30 cellular contexts compared by ENCODE assay signal in the genomic region with DNA sequence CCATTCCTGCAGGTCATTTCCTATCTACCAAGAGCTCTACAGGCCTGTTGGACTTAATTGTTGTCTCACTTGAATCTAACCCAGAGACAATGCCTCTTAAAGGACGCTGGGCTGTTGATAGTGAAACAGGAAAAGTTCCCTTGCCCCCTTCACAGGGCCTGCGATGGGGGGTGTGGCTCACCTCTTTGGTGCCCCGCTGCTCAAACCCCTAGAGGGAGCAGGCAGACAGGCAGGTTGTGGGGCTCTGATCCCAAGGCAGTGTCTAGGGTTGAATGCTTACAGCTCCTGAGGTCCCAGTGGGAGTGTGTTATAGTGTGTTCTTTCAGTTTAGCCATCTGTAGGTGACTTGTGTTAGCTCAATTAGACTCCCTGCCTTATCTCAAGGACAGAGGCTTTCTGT.
"Had no signal": no experiment of that assay in that cellular context is flagged by ENCODE, and none has a peak within 500 bp of the region (broad histone marks: within the 10 kb centered on the region; RNA-seq: fewer than 3 reads in every experiment).

No MANE protein-coding gene starts in this region.

- H3K9me3 ChIP-seq: adrenal gland, body of pancreas, breast epithelium, SJSA1, SK-N-SH had no signal

- H3K27me3 ChIP-seq: adrenal gland, body of pancreas, breast epithelium, SJSA1 had no signal

- H3K27ac Mint-ChIP-seq: activated CD4-positive, alpha-beta memory T cell treated with anti-CD3 and anti-CD28 coated beads for 36 hours; activated naive CD4-positive, alpha-beta T cell treated with anti-CD3 and anti-CD28 coated beads for 36 hours; activated naive CD4-positive, alpha-beta T cell treated with anti-CD3 and anti-CD28 coated beads, Interleukin-2, amount 50 U/mL, for 72 hours; activated T-helper 1 cell treated with anti-CD3 and anti-CD28 coated beads, Interleukin-12 subunit alpha, Interleukin-12 subunit beta, Interleukin-2, Interleukin-4 antibody, amounts not matched to agents 30 ng/mL and 10 ng/mL and 1 ng/mL, durations not matched to agents 14 hours and 24 hours and 36 hours; T-helper 1 cell treated with Interleukin-12 subunit alpha and Interleukin-12 subunit beta and Interleukin-4 antibody, amounts not matched to agents 30 μg/mL and 1 μg/mL, for 36 hours; T-helper 2 cell treated with Interferon-gamma antibody and Interleukin-4, amounts not matched to agents 5 μg/mL and 100 μg/mL, for 36 hours had no signal

- H3K9ac ChIP-seq: SK-N-SH had no signal

- H3K9me2 ChIP-seq: SK-N-SH had no signal

- H3K27ac ChIP-seq: adrenal gland, body of pancreas, breast epithelium, SJSA1 had no signal

- H3K4me1 ChIP-seq: adrenal gland, body of pancreas, breast epithelium, SJSA1 had no signal

- H3K36me3 Mint-ChIP-seq: activated CD4-positive, alpha-beta memory T cell treated with anti-CD3 and anti-CD28 coated beads for 36 hours; activated naive CD4-positive, alpha-beta T cell treated with anti-CD3 and anti-CD28 coated beads, Interleukin-2, amount 50 U/mL, for 72 hours had no signal

- H3K9me3 Mint-ChIP-seq: activated CD4-positive, alpha-beta memory T cell treated with anti-CD3 and anti-CD28 coated beads for 36 hours; activated naive CD4-positive, alpha-beta T cell treated with anti-CD3 and anti-CD28 coated beads for 36 hours; activated naive CD4-positive, alpha-beta T cell treated with anti-CD3 and anti-CD28 coated beads, Interleukin-2, amount 50 U/mL, for 72 hours; activated T-cell treated with anti-CD3 and anti-CD28 coated beads, Interleukin-2, amount 50 U/mL, for 4 hours; activated T-helper 1 cell treated with anti-CD3 and anti-CD28 coated beads, Interleukin-12 subunit alpha, Interleukin-12 subunit beta, Interleukin-2, Interleukin-4 antibody, amounts not matched to agents 30 ng/mL and 10 ng/mL and 1 ng/mL, durations not matched to agents 14 hours and 24 hours and 36 hours; T-helper 1 cell treated with Interleukin-12 subunit alpha and Interleukin-12 subunit beta and Interleukin-4 antibody, amounts not matched to agents 30 μg/mL and 1 μg/mL, for 36 hours; T-helper 2 cell treated with Interferon-gamma antibody and Interleukin-4, amounts not matched to agents 5 μg/mL and 100 μg/mL, for 36 hours had no signal

- H3K36me3 ChIP-seq: adrenal gland, breast epithelium, SJSA1 had no signal

- DNase-seq: activated CD4-positive, alpha-beta memory T cell treated with anti-CD3 and anti-CD28 coated beads for 36 hours; activated CD4-positive, alpha-beta T cell treated with anti-CD3 and anti-CD28 coated beads for 4 hours; activated CD4-positive, alpha-beta T cell treated with anti-CD3 and anti-CD28 coated beads, Interleukin-2, amount 50 U/mL, for 1 hour; activated CD4-positive, CD25-positive, alpha-beta regulatory T cell treated with anti-CD3 and anti-CD28 coated beads, Interleukin-2, amount 50 U/mL, for 72 hours; activated CD8-positive, alpha-beta memory T cell treated with anti-CD3 and anti-CD28 coated beads, Interleukin-2, amount 50 U/mL, for 4 hours; activated gamma-delta T cell treated with Interleukin-2 at 50 U/mL for 16 hours; activated naive CD4-positive, alpha-beta T cell treated with anti-CD3 and anti-CD28 coated beads for 36 hours; activated T-cell treated with anti-CD3 and anti-CD28 coated beads for 4 hours; activated T-cell treated with anti-CD3 and anti-CD28 coated beads, Interleukin-2, amount 50 U/mL, for 4 hours; adrenal gland; body of pancreas; caudate nucleus; cerebellar nuclear complex; NCI-H1105; NCI-H1436; NCI-H1694; NCI-H1930; NCI-H2081 treated with DMSO at 0.1 percent for 48 hours; NCI-H2227 treated with DMSO at 0.1 percent for 48 hours; NCI-H446; NCI-H510A treated with DMSO at 0.1 percent for 48 hours; SHP77; SK-N-SH had no signal

- H3K4me2 ChIP-seq: SK-N-SH had no signal

- ATAC-seq: activated naive CD4-positive, alpha-beta T cell treated with anti-CD3 and anti-CD28 coated beads, Interleukin-2, amount 50 U/mL, for 72 hours; activated T-cell treated with anti-CD3 and anti-CD28 coated beads, Interleukin-2, amount 50 U/mL, for 4 hours; body of pancreas; Panc1 had no signal

- H3K4me3 ChIP-seq: adrenal gland, body of pancreas, breast epithelium, SJSA1 had no signal

- H3K4me3 Mint-ChIP-seq: activated CD4-positive, alpha-beta memory T cell treated with anti-CD3 and anti-CD28 coated beads for 36 hours; activated naive CD4-positive, alpha-beta T cell treated with anti-CD3 and anti-CD28 coated beads for 36 hours; activated T-cell treated with anti-CD3 and anti-CD28 coated beads, Interleukin-2, amount 50 U/mL, for 4 hours; activated T-helper 1 cell treated with anti-CD3 and anti-CD28 coated beads, Interleukin-12 subunit alpha, Interleukin-12 subunit beta, Interleukin-2, Interleukin-4 antibody, amounts not matched to agents 30 ng/mL and 10 ng/mL and 1 ng/mL, durations not matched to agents 14 hours and 24 hours and 36 hours; T-helper 1 cell treated with Interleukin-12 subunit alpha and Interleukin-12 subunit beta and Interleukin-4 antibody, amounts not matched to agents 30 μg/mL and 1 μg/mL, for 36 hours; T-helper 2 cell treated with Interferon-gamma antibody and Interleukin-4, amounts not matched to agents 5 μg/mL and 100 μg/mL, for 36 hours had no signal
